ENCODE assay signal across 9 cellular contexts in genomic region chr17:38352245-38353083, GRCh38. TPM values are rescaled to one million over a fixed set of nuclear protein-coding genes. Genes with fewer than 3 reads are reported as not detected.
A peak's percentile ranks its signal among the peaks of the same experiment; 100 is the strongest.
DNase-seq lines count a peak whose midpoint lies in the region; ATAC-seq and TF ChIP-seq lines count a peak whose summit lies in the region.
"Had no signal": no experiment of that assay in that cellular context is flagged by ENCODE, and none has a peak within 500 bp of the region (broad histone marks: within the 10 kb centered on the region; RNA-seq: fewer than 3 reads in every experiment).

No MANE protein-coding gene starts in this region.

- H3K4me1 Mint-ChIP-seq in activated CD4-positive, alpha-beta T cell treated with anti-CD3 and anti-CD28 coated beads, Interleukin-2, amount 10 ng/mL, durations not matched to agents 7 days and 5 days: peaks cover 45% of the 10 kb centered on the region

- no peaks in the 10 kb centered on the region for H3K9me3 Mint-ChIP-seq in activated CD4-positive, alpha-beta T cell treated with anti-CD3 and anti-CD28 coated beads, Interleukin-2, amount 10 ng/mL, durations not matched to agents 7 days and 5 days

- no peak for TF ChIP-seq EP300 in upper lobe of left lung (IDR thresholded peaks at IDR 0.05)

- peak overlapping the region; percentile 54 for H3K27ac Mint-ChIP-seq in activated CD4-positive, alpha-beta T cell treated with anti-CD3 and anti-CD28 coated beads, Interleukin-2, amount 10 ng/mL, durations not matched to agents 7 days and 5 days

- POLR2A ChIA-PET in activated CD4-positive, alpha-beta T cell treated with anti-CD3 and anti-CD28 coated beads, Interleukin-2, amount 10 ng/mL, durations not matched to agents 7 days and 5 days (lab: Charles Lee): interaction anchor here (0.8 kb wide), 1 partner anchor 37 kb away, joined by 7 read pairs; no protein-coding TSS in a partner anchor

- H3K4me1 ChIP-seq in esophagus (ENCODE audit: control insufficient read depth in 2 of 2, insufficient read depth in 2 of 2, low read length in 1 of 2) (peaks cover 2 to 3% of the 10 kb centered on the region in 2 donors), muscle layer of colon (ENCODE audit: insufficient read depth, low read length) (peaks cover 40% of the 10 kb centered on the region), upper lobe of left lung (peaks cover 23 to 38% (median 25%) of the 10 kb centered on the region in 4 donors)

- no peaks in the 10 kb centered on the region for H3K36me3 Mint-ChIP-seq in activated CD4-positive, alpha-beta T cell treated with anti-CD3 and anti-CD28 coated beads, Interleukin-2, amount 10 ng/mL, durations not matched to agents 7 days and 5 days (ENCODE audit: low read depth)

- H3K36me3 ChIP-seq in esophagus (ENCODE audit: control insufficient read depth in 2 of 2, insufficient read depth in 2 of 2, low read length in 1 of 2): no peaks in the 10 kb centered on the region
- H3K36me3 ChIP-seq in muscle layer of colon (ENCODE audit: insufficient read depth, low read length): no peaks in the 10 kb centered on the region
- H3K36me3 ChIP-seq in upper lobe of left lung: no peaks in the 10 kb centered on the region

- no peaks in the 10 kb centered on the region for H3K27me3 ChIP-seq in esophagus (ENCODE audit: control insufficient read depth in 1 of 2, insufficient read depth in 2 of 2, low read length in 2 of 2)
- no peaks in the 10 kb centered on the region for H3K27me3 ChIP-seq in muscle layer of colon (ENCODE audit: control insufficient read depth in 1 of 2, insufficient read depth in 2 of 2, low read length in 2 of 2)
- H3K27me3 ChIP-seq in upper lobe of left lung: no peaks in the 10 kb centered on the region

- no peak for TF ChIP-seq POLR2A in upper lobe of left lung (IDR thresholded peaks at IDR 0.05)

- ATAC-seq in HG03520 (IDR thresholded peaks at IDR 0.05; ENCODE audit: unreplicated experiment): peak; percentile 26
- peak in 1 of 2 donors; percentile 1 for ATAC-seq in upper lobe of left lung (ENCODE audit: low FRiP score in 2 of 2)
- no peak for ATAC-seq in HG02759 (IDR thresholded peaks at IDR 0.05; ENCODE audit: unreplicated experiment)

- no peaks in the 10 kb centered on the region for H3K9me3 ChIP-seq in esophagus (ENCODE audit: control insufficient read depth in 2 of 2, insufficient read depth in 1 of 2, low read depth in 1 of 2, low read length in 1 of 2)
- no peaks in the 10 kb centered on the region for H3K9me3 ChIP-seq in muscle layer of colon (ENCODE audit: low read length)
- no peaks in the 10 kb centered on the region for H3K9me3 ChIP-seq in upper lobe of left lung

- H3K4me3 ChIP-seq in esophagus (ENCODE audit: low read depth in 1 of 2, low read length in 2 of 2) (peak overlapping the region; percentile 67 to 78), muscle layer of colon (ENCODE audit: low read depth in 1 of 2, low read length in 2 of 2) (peak overlapping the region; percentile 75 to 82), upper lobe of left lung (peak overlapping the region; percentile 79 to 97 (median 88))

- H3K27ac ChIP-seq in esophagus (ENCODE audit: low read depth in 2 of 2, low read length in 1 of 2) (peak overlapping the region; percentile 69 to 71), muscle layer of colon (ENCODE audit: low read depth, low read length) (peak overlapping the region; percentile 71), upper lobe of left lung (peak overlapping the region; percentile 75 to 91 (median 85))

- no peaks in the 10 kb centered on the region for H3K27me3 Mint-ChIP-seq in activated CD4-positive, alpha-beta T cell treated with anti-CD3 and anti-CD28 coated beads, Interleukin-2, amount 10 ng/mL, durations not matched to agents 7 days and 5 days

- H3K4me3 Mint-ChIP-seq in activated CD4-positive, alpha-beta T cell treated with anti-CD3 and anti-CD28 coated beads, Interleukin-2, amount 10 ng/mL, durations not matched to agents 7 days and 5 days: peak overlapping the region; percentile 66

- DNase-seq in NCI-H748 (lab: John Stamatoyannopoulos, UW; ENCODE audit: unreplicated experiment): peak; percentile 46
- no peak for DNase-seq in NCI-H748 treated with DMSO at 0.1 percent for 48 hours (lab: John Stamatoyannopoulos, UW)
- DNase-seq in activated CD4-positive, alpha-beta T cell treated with anti-CD3 and anti-CD28 coated beads, Interleukin-2, amount 10 ng/mL, durations not matched to agents 7 days and 5 days: peak; percentile 8
- peak; percentile 31 to 84 for DNase-seq in upper lobe of left lung

- no peak for TF ChIP-seq CTCF in upper lobe of left lung (IDR thresholded peaks at IDR 0.05)

- CTCF ChIA-PET in activated CD4-positive, alpha-beta T cell treated with anti-CD3 and anti-CD28 coated beads, Interleukin-2, amount 10 ng/mL, durations not matched to agents 7 days and 5 days (lab: Charles Lee): interaction anchor here (0.8 to 1.7 kb wide), 4 partner anchors 9 to 206 kb away, joined by 3 to 6 read pairs (median 4); no protein-coding TSS in a partner anchor

- peak overlapping the region; percentile 34 for H3K9ac ChIP-seq in muscle layer of colon (ENCODE audit: low read length)

- WGBS in esophagus, 2 donors: 0 to 1% methylated on average over 47 to 72 of the region's 72 CpGs
- 0% methylated on average over 8 to 24 of the region's 72 CpGs for WGBS in upper lobe of left lung, 2 donors

RNA-seq across cellular contexts. Expression of gene SOCS7, which starts 0.8 kb away (rescaled TPM):
- 10 to 100 TPM; 12.4 to 16.2 TPM for total RNA-seq in activated CD4-positive, alpha-beta T cell treated with anti-CD3 and anti-CD28 coated beads, Interleukin-2, amount 10 ng/mL, durations not matched to agents 7 days and 5 days
- 1 to 10 TPM; 3.8 to 4.2 TPM for polyA plus RNA-seq in esophagus
- total RNA-seq in upper lobe of left lung: 10 to 100 TPM; 17.5 to 40.4 (median 23.3) TPM

RNA-seq across cellular contexts. Expression of gene GPR179, which starts 8.7 kb away (rescaled TPM):
- not detected for total RNA-seq in activated CD4-positive, alpha-beta T cell treated with anti-CD3 and anti-CD28 coated beads, Interleukin-2, amount 10 ng/mL, durations not matched to agents 7 days and 5 days
- polyA plus RNA-seq in esophagus: under 1 TPM; 0.01 to 0.04 TPM
- total RNA-seq in upper lobe of left lung: under 1 TPM in 5 of 6 donors, not detected in 1; under 0.01 to 0.30 (median 0.09) TPM
- total RNA-seq: dermis microvascular lymphatic vessel endothelial cell had no signal

RNA-seq across cellular contexts. Expression of gene MRPL45, which starts 55.5 kb away (rescaled TPM):
- 10 to 100 TPM; 28.4 to 30.6 TPM for total RNA-seq in activated CD4-positive, alpha-beta T cell treated with anti-CD3 and anti-CD28 coated beads, Interleukin-2, amount 10 ng/mL, durations not matched to agents 7 days and 5 days
- polyA plus RNA-seq in esophagus: 10 to 100 TPM; 12.4 to 26.8 TPM
- total RNA-seq in upper lobe of left lung: 10 to 100 TPM in 5 of 6 donors, 1 to 10 TPM in 1; 5.7 to 28.9 (median 25.2) TPM
